In the genomic region with DNA sequence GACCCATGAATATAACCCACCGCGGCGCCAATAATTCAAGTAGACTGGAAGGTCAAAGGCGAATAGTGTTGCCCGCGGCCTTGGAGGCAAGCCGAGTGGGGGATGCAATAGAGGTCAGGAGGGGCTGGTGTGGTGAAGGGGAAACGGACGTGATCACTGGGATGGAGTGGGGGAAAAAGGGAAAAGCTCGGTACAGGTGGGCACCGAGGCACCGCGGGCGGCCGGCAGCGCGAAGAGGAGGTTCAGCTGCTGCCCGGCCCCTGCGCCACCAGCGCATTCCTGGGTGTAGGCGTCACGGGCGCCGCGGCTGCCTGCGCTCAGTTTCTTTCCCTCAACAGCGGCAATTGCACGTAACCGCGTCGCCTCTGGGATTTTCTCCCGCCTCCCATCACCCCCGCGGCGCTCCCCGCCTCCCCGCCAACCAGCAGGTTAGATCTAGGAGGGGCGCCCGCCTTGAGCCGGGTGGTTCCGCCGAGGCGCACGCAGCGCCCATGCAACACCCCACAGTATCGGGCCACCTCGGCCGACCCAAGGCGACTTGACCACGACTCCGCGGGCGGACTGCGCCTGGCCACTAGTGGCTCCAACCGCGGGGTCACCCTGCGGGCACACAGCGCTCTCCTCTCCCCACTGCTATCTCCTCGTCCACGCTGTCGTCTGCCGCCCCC, we compare ENCODE assay signal across 9 cellular contexts. TPM values are rescaled to one million over a fixed set of nuclear protein-coding genes. Genes with fewer than 3 reads are reported as not detected.
DNase-seq lines count a peak whose midpoint lies in the region; ATAC-seq and TF ChIP-seq lines count a peak whose summit lies in the region.
"Had no signal": no experiment of that assay in that cellular context is flagged by ENCODE, and none has a peak within 500 bp of the region (broad histone marks: within the 10 kb centered on the region; RNA-seq: fewer than 3 reads in every experiment).

No MANE protein-coding gene starts in this region.

- TF ChIP-seq CTCF in HFFc6 (IDR thresholded peaks at IDR 0.05) (no peak), esophagus squamous epithelium (IDR thresholded peaks at IDR 0.05) (peak in 2 of 6 experiments; percentile 7 to 11)

- H3K4me3 ChIP-seq in SJCRH30 (peak overlapping the region; percentile 73), esophagus squamous epithelium (peak overlapping the region; percentile 66 to 80 (median 78)), muscle layer of colon (ENCODE audit: low read depth in 1 of 2, low read length in 2 of 2) (peak overlapping the region; percentile 67 to 87)

- intact Hi-C loops in esophagus squamous epithelium (cut with DNase I): loop anchor here (10.0 kb wide), 1 partner anchor 891 kb away; no protein-coding TSS in a partner anchor

- H3K9ac ChIP-seq in muscle layer of colon (ENCODE audit: low read length): peak overlapping the region; percentile 92

- H3K4me3 Mint-ChIP-seq in HFFc6: peak overlapping the region; percentile 98

- 1% methylated on average over 26 to 38 of the region's 62 CpGs for WGBS in esophagus squamous epithelium, 2 donors

- peak overlapping the region; percentile 99 for H3K27ac Mint-ChIP-seq in HFFc6
- H3K27ac Mint-ChIP-seq: activated naive CD4-positive, alpha-beta T cell treated with anti-CD3 and anti-CD28 coated beads, Interleukin-2, amount 50 U/mL, for 72 hours had no signal

- H3K36me3 Mint-ChIP-seq in HFFc6 (ENCODE audit: low read depth): peaks cover 66% of the 10 kb centered on the region

- H3K4me1 Mint-ChIP-seq in HFFc6 (ENCODE audit: low read depth): peaks cover 68% of the 10 kb centered on the region

- DNase-seq in ACHN (peak; percentile 91), HFFc6 (peak; percentile 74), SJCRH30 (peak; percentile 80 to 84), esophagus squamous epithelium (lab: John Stamatoyannopoulos, UW) (no peak)

- TF ChIP-seq POLR2A in esophagus squamous epithelium (IDR thresholded peaks at IDR 0.05): peak in 3 of 4 donors; percentile 47 to 70 (median 62)

- no peaks in the 10 kb centered on the region for H3K27me3 ChIP-seq in SJCRH30
- peaks cover 0 to 11% (median 0%) of the 10 kb centered on the region in 4 donors for H3K27me3 ChIP-seq in esophagus squamous epithelium
- H3K27me3 ChIP-seq in muscle layer of colon (ENCODE audit: control insufficient read depth in 1 of 2, insufficient read depth in 2 of 2, low read length in 2 of 2): no peaks in the 10 kb centered on the region

- H3K27me3 Mint-ChIP-seq in HFFc6 (ENCODE audit: insufficient read depth): peaks cover 60% of the 10 kb centered on the region

- H3K4me1 ChIP-seq in SJCRH30 (peaks cover 19% of the 10 kb centered on the region; the same call in 1 of the 2 replicates), esophagus squamous epithelium (peaks cover under 1 to 40% (median 20%) of the 10 kb centered on the region in 3 donors), muscle layer of colon (ENCODE audit: insufficient read depth, low read length) (peaks cover 36% of the 10 kb centered on the region)

- H3K27ac ChIP-seq in SJCRH30 (peak overlapping the region; percentile 78), esophagus squamous epithelium (peak overlapping the region; percentile 94 to 99 (median 97)), muscle layer of colon (ENCODE audit: low read depth, low read length) (peak overlapping the region; percentile 97)

- H3K36me3 ChIP-seq in SJCRH30 (peaks cover 22% of the 10 kb centered on the region), esophagus squamous epithelium (no peaks in the 10 kb centered on the region), muscle layer of colon (ENCODE audit: insufficient read depth, low read length) (no peaks in the 10 kb centered on the region)

- H3K9me3 ChIP-seq in SJCRH30 (replicated peaks): no peaks in the 10 kb centered on the region
- H3K9me3 ChIP-seq in esophagus squamous epithelium: no peaks in the 10 kb centered on the region
- H3K9me3 ChIP-seq in muscle layer of colon (ENCODE audit: low read length): no peaks in the 10 kb centered on the region

- H3K9me3 Mint-ChIP-seq in HFFc6: peaks cover 42% of the 10 kb centered on the region
- H3K9me3 Mint-ChIP-seq: activated naive CD4-positive, alpha-beta T cell treated with anti-CD3 and anti-CD28 coated beads, Interleukin-2, amount 50 U/mL, for 72 hours had no signal

- in situ Hi-C loops in ACHN (cut with HindIII; ENCODE audit: low pct_ligation_motif_present, low pct_unique_long_range_greater_than_20kb, low sequenced_read_pairs): no loop called here

- ATAC-seq in GM21786 (IDR thresholded peaks at IDR 0.05; ENCODE audit: unreplicated experiment) (no peak), HG03432 (IDR thresholded peaks at IDR 0.05; ENCODE audit: unreplicated experiment) (no peak), GM19023 (IDR thresholded peaks at IDR 0.05; ENCODE audit: unreplicated experiment) (no peak)

RNA-seq across cellular contexts. Expression of gene RND3, which starts 1.5 kb away (rescaled TPM):
- total RNA-seq in HFFc6 (2021; fragmentation: NEBNext Ultra II Directional; extraction: Animal tissue kit (Norgen Biotek cat#: 25700)): 100 to 1,000 TPM; 365 to 525 (median 438) TPM
- total RNA-seq in SJCRH30 (2014; rRNA removed; shearing (Covaris generic)): 31.7 and 43.4 TPM in 2 replicates
- 100 to 1,000 TPM in 1 of 4 donors, 10 to 100 TPM in 3; 67.3 to 163 (median 97.1) TPM for total RNA-seq in esophagus squamous epithelium
- total RNA-seq: activated naive CD4-positive, alpha-beta T cell treated with anti-CD3 and anti-CD28 coated beads, Interleukin-2, amount 50 U/mL, for 72 hours had no signal
